Comparison of ENCODE assay signal across 8 cellular contexts in the genomic region with DNA sequence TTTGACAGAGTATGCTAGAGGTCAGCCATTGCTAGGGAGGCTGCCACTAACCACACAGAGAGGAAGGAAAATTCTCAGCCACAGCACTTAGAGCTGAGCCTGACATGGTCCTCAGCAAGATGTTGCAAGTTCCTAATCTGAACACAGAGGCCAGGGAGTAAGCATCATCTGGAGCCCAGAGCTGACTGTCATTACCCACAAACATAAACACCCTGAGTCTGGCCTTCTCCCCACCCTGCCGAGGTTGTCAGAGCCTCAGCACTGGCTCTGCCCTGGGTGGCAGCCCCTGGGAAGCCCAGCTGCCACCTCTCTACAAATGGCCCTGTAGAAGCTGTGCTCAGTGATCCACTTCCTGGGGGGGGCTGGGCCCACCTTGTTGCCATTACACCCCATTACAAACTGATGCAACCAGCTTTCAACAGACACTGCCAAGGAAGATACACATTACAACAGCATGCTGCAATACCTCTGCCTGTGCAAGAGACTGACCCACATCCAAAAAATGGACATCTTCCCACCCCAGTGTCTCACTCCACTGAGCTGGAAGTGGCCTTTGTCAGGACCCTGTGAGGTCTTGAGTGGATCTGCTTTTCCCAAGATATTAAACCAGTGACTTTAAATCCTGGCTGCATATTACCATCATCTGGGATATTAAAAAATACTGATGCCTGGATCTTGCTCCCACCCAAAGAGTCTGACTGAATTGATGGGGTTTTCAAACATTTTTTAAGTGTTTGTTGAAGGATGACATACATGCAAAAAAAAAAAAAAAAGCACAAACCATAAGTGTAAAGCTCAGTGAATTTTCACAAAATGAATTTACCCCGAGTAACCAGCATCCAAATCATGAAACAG. TPM values are rescaled to one million over a fixed set of nuclear protein-coding genes. Genes with fewer than 3 reads are reported as not detected.
DNase-seq lines count a peak whose midpoint lies in the region; ATAC-seq lines count a peak whose summit lies in the region.

No MANE protein-coding gene starts in this region.

- peaks cover 30 to 36% of the 10 kb centered on the region in 2 donors for H3K36me3 Mint-ChIP-seq in activated naive CD4-positive, alpha-beta T cell treated with anti-CD3 and anti-CD28 coated beads, Interleukin-2, amount 50 U/mL, for 72 hours

- peak; percentile 71 for DNase-seq in LHCN-M2 (ENCODE audit: low read depth)
- DNase-seq in activated naive CD4-positive, alpha-beta T cell treated with anti-CD3 and anti-CD28 coated beads, Interleukin-2, amount 50 U/mL, for 72 hours (ENCODE audit: low spot score in 2 of 2), result no peak
- DNase-seq in effector CD4-positive, alpha-beta T cell, result no peak
- DNase-seq in stimulated activated CD4-positive, alpha-beta T cell treated with anti-CD3 and anti-CD28 coated beads, Interleukin-4, amount 100 ng/mL, for 1 hour, result no peak
- no peak for DNase-seq in RKO (ENCODE audit: low spot score)

- H3K9me3 Mint-ChIP-seq in activated naive CD4-positive, alpha-beta T cell treated with anti-CD3 and anti-CD28 coated beads, Interleukin-2, amount 50 U/mL, for 72 hours, result peaks cover 0 to 10% of the 10 kb centered on the region in 2 donors

- no peaks in the 10 kb centered on the region for H3K27me3 ChIP-seq in layer of hippocampus (ENCODE audit: control insufficient read depth, insufficient read depth, low read length)

- peak overlapping the region; percentile 27 for H3K27ac ChIP-seq in layer of hippocampus (ENCODE audit: low read depth, low read length)

- H3K27ac Mint-ChIP-seq in activated naive CD4-positive, alpha-beta T cell treated with anti-CD3 and anti-CD28 coated beads, Interleukin-2, amount 50 U/mL, for 72 hours, result peak overlapping the region; percentile 85 to 86

- ATAC-seq in GM18909 (IDR thresholded peaks at IDR 0.05; ENCODE audit: poor library complexity, unreplicated experiment) (peak; percentile 4), HG03457 (IDR thresholded peaks at IDR 0.05; ENCODE audit: unreplicated experiment) (no peak)
- ATAC-seq in activated naive CD4-positive, alpha-beta T cell treated with anti-CD3 and anti-CD28 coated beads, Interleukin-2, amount 50 U/mL, for 72 hours, result peak; percentile 34 to 36

RNA-seq across cellular contexts. Expression of a gene that starts 33.0 kb away (rescaled TPM):
- 17.8 and 20.3 TPM in 2 replicates for total RNA-seq in LHCN-M2 (2014; rRNA removed)
- polyA plus RNA-seq in LHCN-M2 (2012), result 18.0 TPM
- 100 to 1,000 TPM; 107 to 156 TPM for total RNA-seq in activated naive CD4-positive, alpha-beta T cell treated with anti-CD3 and anti-CD28 coated beads, Interleukin-2, amount 50 U/mL, for 72 hours
